8 cellular contexts compared by ENCODE assay signal in genomic region chr5:115179959-115180709, GRCh38. TPM values are rescaled to one million over a fixed set of nuclear protein-coding genes. Genes with fewer than 3 reads are reported as not detected.
DNase-seq lines count a peak whose midpoint lies in the region; ATAC-seq and TF ChIP-seq lines count a peak whose summit lies in the region.

No MANE protein-coding gene starts in this region.

- H3K36me3 Mint-ChIP-seq in CD4-positive, alpha-beta memory T cell = no peaks in the 10 kb centered on the region
- H3K36me3 Mint-ChIP-seq in type B pancreatic cell = no peaks in the 10 kb centered on the region

- H3K27me3 ChIP-seq in CD4-positive, alpha-beta memory T cell (ENCODE audit: insufficient read depth, low read length) = peaks cover 65% of the 10 kb centered on the region
- H3K27me3 ChIP-seq in SK-N-SH (ENCODE audit: insufficient read depth) (peaks cover 32% of the 10 kb centered on the region), mesendoderm (ENCODE audit: insufficient read depth, low read length, poor library complexity) (peaks cover 31% of the 10 kb centered on the region)
- H3K27me3 ChIP-seq in effector memory CD4-positive, alpha-beta T cell (replicated peaks; ENCODE audit: control insufficient read depth, insufficient read depth, low read length, poor library complexity, severe bottlenecking) = peaks cover 50% of the 10 kb centered on the region

- H4K8ac ChIP-seq in mesendoderm (ENCODE audit: low read depth, low read length) = no peak overlapping the region

- no peak for TF ChIP-seq EP300 in SK-N-SH (IDR thresholded peaks at IDR 0.05; ENCODE audit: borderline replicate concordance in 1 of 2, low read depth in 1 of 2, low read length in 1 of 2)

- no peak overlapping the region for H3K23ac ChIP-seq in mesendoderm (ENCODE audit: low read length)

- no peak overlapping the region for H2BK5ac ChIP-seq in mesendoderm (ENCODE audit: low read length)

- peak overlapping the region; percentile 80 for H2AFZ ChIP-seq in SK-N-SH (ENCODE audit: low read depth)

- intact Hi-C loops in CD4-positive, alpha-beta memory T cell (cut with micrococcal nuclease) = loop anchor here (1.0 kb wide), 1 partner anchor 10 kb away; no protein-coding TSS in a partner anchor

- H2BK15ac ChIP-seq in mesendoderm (replicated peaks; ENCODE audit: low read depth) = no peak overlapping the region

- no peaks in the 10 kb centered on the region for H3K79me2 ChIP-seq in SK-N-SH (ENCODE audit: insufficient read depth)
- no peaks in the 10 kb centered on the region for H3K79me2 ChIP-seq in mesendoderm (ENCODE audit: control insufficient read depth, insufficient read depth, low read length)

- H3K56ac ChIP-seq in mesendoderm (ENCODE audit: low read length) = peak overlapping the region; percentile 72

- ATAC-seq in HG03520 (IDR thresholded peaks at IDR 0.05; ENCODE audit: unreplicated experiment) = peak; percentile 62

- H3F3A ChIP-seq in SK-N-SH (replicated peaks; ENCODE audit: insufficient read depth) = no peaks in the 10 kb centered on the region

- no peaks in the 10 kb centered on the region for H4K20me1 ChIP-seq in SK-N-SH (ENCODE audit: insufficient read depth)

- no peaks in the 10 kb centered on the region for H3K36me3 ChIP-seq in CD4-positive, alpha-beta memory T cell (ENCODE audit: insufficient read depth, low read length)
- H3K36me3 ChIP-seq in SK-N-SH (replicated peaks in 1 of 2; ENCODE audit: control insufficient read depth in 1 of 2, insufficient read depth in 2 of 2, low read length in 1 of 2) (peaks cover 0 to 3% of the 10 kb centered on the region in 2 experiments), mesendoderm (ENCODE audit: control insufficient read depth, insufficient read depth, low read length) (no peaks in the 10 kb centered on the region)
- no peaks in the 10 kb centered on the region for H3K36me3 ChIP-seq in effector memory CD4-positive, alpha-beta T cell (ENCODE audit: control insufficient read depth, insufficient read depth, low read length)

- peaks cover 59 to 62% of the 10 kb centered on the region in 2 donors for H3K27me3 Mint-ChIP-seq in CD4-positive, alpha-beta memory T cell
- H3K27me3 Mint-ChIP-seq in type B pancreatic cell = peaks cover 83% of the 10 kb centered on the region

- no peaks in the 10 kb centered on the region for H3K9me3 ChIP-seq in CD4-positive, alpha-beta memory T cell (ENCODE audit: control insufficient read depth in 1 of 2, low read length in 2 of 2)
- H3K9me3 ChIP-seq in SK-N-SH = no peaks in the 10 kb centered on the region
- H3K9me3 ChIP-seq in effector memory CD4-positive, alpha-beta T cell (ENCODE audit: control insufficient read depth, low read length) = no peaks in the 10 kb centered on the region

- H4K5ac ChIP-seq in mesendoderm (ENCODE audit: low read length) = no peak overlapping the region

- POLR2A ChIA-PET in CD4-positive, alpha-beta memory T cell (lab: Charles Lee; ENCODE audit: partially characterized antibody) = interaction anchor here (1.5 kb wide), 1 partner anchor 13 kb away, joined by 3 read pairs; no protein-coding TSS in a partner anchor
- POLR2A ChIA-PET in SK-N-SH (lab: Yijun Ruan, JAX) = interaction anchor here (0.6 to 1.7 kb wide), 6 partner anchors 10 to 1489 kb away, joined by 3 to 7 read pairs (median 4); partner anchors contain the start of gene TRIM36

- H3K4me2 ChIP-seq in SK-N-SH (peak overlapping the region; percentile 89), mesendoderm (ENCODE audit: low read length) (peak overlapping the region; percentile 92)

- peak overlapping the region in 2 of 7 donors; percentile 55 to 61 for H3K27ac Mint-ChIP-seq in CD4-positive, alpha-beta memory T cell
- H3K27ac Mint-ChIP-seq in type B pancreatic cell = peak overlapping the region; percentile 72

- H3K9ac ChIP-seq in SK-N-SH = peak overlapping the region; percentile 7; the same call in 1 of the 2 replicates
- H3K9ac ChIP-seq in mesendoderm (ENCODE audit: low read length) = peak overlapping the region; percentile 51

- H3K4me1 Mint-ChIP-seq in CD4-positive, alpha-beta memory T cell = peaks cover 3 to 16% (median 8%) of the 10 kb centered on the region in 4 donors
- no peaks in the 10 kb centered on the region for H3K4me1 Mint-ChIP-seq in type B pancreatic cell (ENCODE audit: unreplicated experiment)

- WGBS in SK-N-SH (ENCODE audit: low lambda C conversion rate) = 1% methylated on average over 35 of the region's 62 CpGs
- WGBS in mesendoderm (ENCODE audit: extremely low coverage, insufficient coverage, low lambda C conversion rate) = no CpG with 5 or more reads among the region's 62 CpGs

- H2AK5ac ChIP-seq in mesendoderm (ENCODE audit: low read length) = no peak overlapping the region

- TF ChIP-seq RAD21 in SK-N-SH (IDR thresholded peaks at IDR 0.05; ENCODE audit: low read length) = no peak

- H2BK120ac ChIP-seq in mesendoderm (ENCODE audit: low read depth, low read length) = no peak overlapping the region

- H3K18ac ChIP-seq in mesendoderm (ENCODE audit: low read length) = no peak overlapping the region

- H3K4ac ChIP-seq in mesendoderm (ENCODE audit: low read depth, low read length) = no peak overlapping the region

- H3K79me1 ChIP-seq in mesendoderm (ENCODE audit: low read length) = no peaks in the 10 kb centered on the region

- peaks cover 0 to 24% (median 3%) of the 10 kb centered on the region in 8 donors for H3K9me3 Mint-ChIP-seq in CD4-positive, alpha-beta memory T cell
- no peaks in the 10 kb centered on the region for H3K9me3 Mint-ChIP-seq in type B pancreatic cell

- peaks cover 17% of the 10 kb centered on the region for H3K4me1 ChIP-seq in CD4-positive, alpha-beta memory T cell (ENCODE audit: insufficient read depth, low read length)
- H3K4me1 ChIP-seq in SK-N-SH (ENCODE audit: control insufficient read depth in 1 of 2, insufficient read depth in 2 of 2, low read depth in 1 of 2, low read length in 1 of 2) (peaks cover 0 to 2% of the 10 kb centered on the region in 2 experiments; a peak in 1 of 4 replicates), mesendoderm (ENCODE audit: control insufficient read depth, low read depth, low read length) (no peaks in the 10 kb centered on the region)
- H3K4me1 ChIP-seq in effector memory CD4-positive, alpha-beta T cell (ENCODE audit: control insufficient read depth, insufficient read depth, low read length, poor library complexity, severe bottlenecking) = peaks cover 12% of the 10 kb centered on the region

- CTCF ChIA-PET in CD4-positive, alpha-beta memory T cell (lab: Charles Lee; ENCODE audit: partially characterized antibody) = no interaction called here
- CTCF ChIA-PET in SK-N-SH (lab: Yijun Ruan, JAX) = interaction anchor here (0.6 to 3.1 kb wide), 10 partner anchors 8 to 112 kb away, joined by 3 to 12 read pairs (median 4); no protein-coding TSS in a partner anchor

- TF ChIP-seq CTCF in SK-N-SH (IDR thresholded peaks at IDR 0.05) = no peak
- TF ChIP-seq CTCF in type B pancreatic cell (conservative IDR thresholded peaks at IDR 0.05) = no peak

- peak overlapping the region; percentile 79 to 90 (median 84) for H3K4me3 Mint-ChIP-seq in CD4-positive, alpha-beta memory T cell
- H3K4me3 Mint-ChIP-seq in type B pancreatic cell = peak overlapping the region; percentile 94

- peak; percentile 23 to 33 (median 32) for DNase-seq in CD4-positive, alpha-beta memory T cell
- DNase-seq in GM19238 (ENCODE audit: insufficient read length, low spot score) = peak; percentile 23
- peak; percentile 94 for DNase-seq in SK-N-SH
- DNase-seq in effector memory CD4-positive, alpha-beta T cell = no peak
- DNase-seq in mesendoderm = peak; percentile 62
- peak; percentile 80 for DNase-seq in type B pancreatic cell (ENCODE audit: extremely low spot score, unreplicated experiment)
- DNase-seq in NOMO-1 treated with dmso at 0.1 percent for 144 hours (lab: John Stamatoyannopoulos, UW; ENCODE audit: unreplicated experiment) = no peak

- H3K9me2 ChIP-seq in SK-N-SH = no peaks in the 10 kb centered on the region; the same call in 1 of the 2 replicates

- H3K4me3 ChIP-seq in CD4-positive, alpha-beta memory T cell (ENCODE audit: low read length in 2 of 2) = peak overlapping the region in 1 of 2 donors; percentile 43
- H3K4me3 ChIP-seq in SK-N-SH (ENCODE audit: low read depth in 2 of 2, low read length in 1 of 2) = peak overlapping the region; percentile 53 to 66
- H3K4me3 ChIP-seq in effector memory CD4-positive, alpha-beta T cell (ENCODE audit: insufficient read depth, low read depth, low read length, poor library complexity, severe bottlenecking) = peak overlapping the region; percentile 50
- peak overlapping the region; percentile 18 for H3K4me3 ChIP-seq in mesendoderm (ENCODE audit: low read length)

- H3K27ac ChIP-seq in CD4-positive, alpha-beta memory T cell (ENCODE audit: low read depth, low read length) = no peak overlapping the region
- H3K27ac ChIP-seq in SK-N-SH (ENCODE audit: low read depth in 2 of 2, low read length in 1 of 2) (peak overlapping the region in 1 of 2 experiments; percentile 83; a peak in 2 of 4 replicates), mesendoderm (ENCODE audit: low read depth, low read length) (no peak overlapping the region)
- no peak overlapping the region for H3K27ac ChIP-seq in effector memory CD4-positive, alpha-beta T cell (ENCODE audit: insufficient read depth, low read length, poor library complexity, severe bottlenecking)

TF ChIP-seq in SK-N-SH, 30 proteins besides CTCF, POLR2A, EP300 and RAD21 (continues in another document):
- TF ChIP-seq MEF2A (IDR thresholded peaks at IDR 0.05; ENCODE audit: borderline replicate concordance, low read depth) = no peak
- TF ChIP-seq POLR2AphosphoS5 (IDR thresholded peaks at IDR 0.05; ENCODE audit: low read depth, low read length) = 0 out of 2 replicates have a peak, but pooled peaks have one; percentile 23
- TF ChIP-seq FOXM1 (IDR thresholded peaks at IDR 0.05; ENCODE audit: low read depth) = no peak
- TF ChIP-seq IRF3 (IDR thresholded peaks at IDR 0.05; ENCODE audit: low read depth, low read length) = no peak
- peak; percentile 95; the same call in 1 of the 2 replicates for TF ChIP-seq EZH2phosphoT487 (IDR thresholded peaks at IDR 0.05; ENCODE audit: borderline replicate concordance, low read depth)
- TF ChIP-seq RCOR1 (IDR thresholded peaks at IDR 0.05; ENCODE audit: low read length) = no peak

RNA-seq across cellular contexts. Expression of gene TRIM36, which starts 10.4 kb away (rescaled TPM):
- total RNA-seq in CD4-positive, alpha-beta memory T cell = not detected
- polyA plus RNA-seq in CD4-positive, alpha-beta memory T cell = not detected
- polyA plus RNA-seq in SK-N-SH (2012; rRNA removed) = 0.16 and 0.42 TPM in 2 replicates
- polyA plus RNA-seq in SK-N-SH (2012; cell fraction: cytosol; rRNA removed) = 0.12 and 0.34 TPM in 2 replicates
- polyA plus RNA-seq in SK-N-SH (2012; cell fraction: nucleus; rRNA removed) = 0.19 and 0.20 TPM in 2 replicates
- polyA plus RNA-seq in mesendoderm (2013, experiment 1 of 2) = 18.5 TPM
- 17.6 TPM for polyA plus RNA-seq in mesendoderm (2013, experiment 2 of 2)
- 14.1 and 55.2 TPM in 2 replicates for total RNA-seq in type B pancreatic cell (ENCODE audit: low replicate concordance)

Comparison
In these comparisons a context has a peak if more than half of its experiments do, and no peak if none do; other contexts are left out.
1. DNase-seq: peak in CD4-positive, alpha-beta memory T cell (5 of 5), GM19238 (single experiment), SK-N-SH (single experiment), mesendoderm (single experiment) and type B pancreatic cell (single experiment); none in effector memory CD4-positive, alpha-beta T cell (0 of 3) and NOMO-1 treated with dmso at 0.1 percent for 144 hours (single experiment).
2. RNA of gene TRIM36, which starts 10.4 kb away (total RNA-seq): 14.1 to 55.2 TPM in type B pancreatic cell; not detected in CD4-positive, alpha-beta memory T cell; every median in the first group is over 10 times any median in the second.